12 cellular contexts compared by ENCODE assay signal in the genomic region with DNA sequence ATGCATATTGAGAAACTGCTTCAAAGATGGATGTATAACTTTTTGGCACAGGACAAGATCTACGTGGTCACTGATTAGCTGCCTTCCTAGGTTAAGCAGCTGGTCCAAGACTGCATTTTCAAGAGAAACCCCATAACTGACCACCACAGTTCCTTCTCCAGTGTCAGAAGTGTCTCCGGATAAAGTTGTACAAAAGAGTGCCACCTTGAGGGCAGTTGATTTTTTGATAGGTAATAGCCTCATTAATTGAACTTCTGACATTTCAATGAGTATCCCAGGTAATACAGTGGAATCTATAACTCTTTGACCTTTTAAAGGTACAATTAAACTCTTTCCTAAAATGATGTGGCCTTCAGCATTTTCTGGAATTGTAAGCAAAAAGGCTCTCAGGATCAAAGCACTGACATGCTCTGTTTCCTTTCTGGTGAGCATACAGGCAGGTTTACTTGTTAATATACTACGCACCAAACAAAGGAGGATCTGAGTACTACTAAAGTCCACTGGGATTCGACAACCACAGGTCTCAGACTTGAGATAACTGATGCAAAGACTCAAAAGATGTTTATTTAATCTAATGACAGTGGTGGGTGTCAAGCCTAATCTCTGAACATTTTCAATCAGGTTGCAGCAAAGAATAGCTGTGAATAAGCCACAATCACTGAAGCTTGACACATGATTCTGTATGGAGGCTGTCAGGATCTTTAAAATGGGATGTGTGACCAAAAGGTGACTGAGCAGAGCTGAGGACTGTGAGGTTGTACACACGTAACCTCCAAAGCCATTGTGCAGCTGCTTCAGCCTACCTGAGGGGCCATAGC. TPM values are rescaled to one million over a fixed set of nuclear protein-coding genes. Genes with fewer than 3 reads are reported as not detected.
A peak's percentile ranks its signal among the peaks of the same experiment; 100 is the strongest.
DNase-seq lines count a peak whose midpoint lies in the region; ATAC-seq and TF ChIP-seq lines count a peak whose summit lies in the region.
"Had no signal": no experiment of that assay in that cellular context is flagged by ENCODE, and none has a peak within 500 bp of the region (broad histone marks: within the 10 kb centered on the region; RNA-seq: fewer than 3 reads in every experiment).

No MANE protein-coding gene starts in this region.

- H3K9me3 ChIP-seq in osteoblast (ENCODE audit: low read depth, low read length), result no peaks in the 10 kb centered on the region
- H3K9me3 ChIP-seq: suprapubic skin had no signal

- no peak overlapping the region for H3K27ac Mint-ChIP-seq in stimulated activated memory B cell treated with anti-CD40 and anti-IgM and Interleukin-4, amounts not matched to agents 10 μg/mL and 1 μg/mL and 100 μg/mL, for 72 hours
- H3K27ac Mint-ChIP-seq: memory B cell had no signal

- no peak overlapping the region for H2AFZ ChIP-seq in osteoblast (ENCODE audit: low read length)

- no peaks in the 10 kb centered on the region for H3K4me1 ChIP-seq in osteoblast (ENCODE audit: insufficient read depth, low read length)

- peaks cover 8% of the 10 kb centered on the region for H3K36me3 ChIP-seq in osteoblast (ENCODE audit: insufficient read depth, low read length)

- TF ChIP-seq CTCF in astrocyte of the spinal cord (IDR thresholded peaks at IDR 0.05; ENCODE audit: low read depth, low read length), result peak; percentile 28
- TF ChIP-seq CTCF in osteoblast (IDR thresholded peaks at IDR 0.05; ENCODE audit: extremely low read depth, low read depth, low read length), result peak; percentile 39

- peak; percentile 66 for ATAC-seq in GM18868 (IDR thresholded peaks at IDR 0.05; ENCODE audit: unreplicated experiment)
- peak; percentile 81 for ATAC-seq in HG03354 (IDR thresholded peaks at IDR 0.05; ENCODE audit: poor library complexity, severe bottlenecking, unreplicated experiment)
- ATAC-seq in stimulated activated memory B cell treated with anti-CD40 and anti-IgM and Interleukin-4, amounts not matched to agents 10 μg/mL and 1 μg/mL and 100 μg/mL, for 72 hours, result no peak
- no peak for ATAC-seq in activated CD4-positive, CD25-positive, alpha-beta regulatory T cell treated with anti-CD3 and anti-CD28 coated beads, Interleukin-2, amount 50 U/mL, for 24 hours
- ATAC-seq: esophagus mucosa had no signal

- no peak overlapping the region for H3K4me3 Mint-ChIP-seq in stimulated activated memory B cell treated with anti-CD40 and anti-IgM and Interleukin-4, amounts not matched to agents 10 μg/mL and 1 μg/mL and 100 μg/mL, for 72 hours
- H3K4me3 Mint-ChIP-seq: memory B cell had no signal

- peaks cover 21% of the 10 kb centered on the region for H3K4me1 Mint-ChIP-seq in stimulated activated memory B cell treated with anti-CD40 and anti-IgM and Interleukin-4, amounts not matched to agents 10 μg/mL and 1 μg/mL and 100 μg/mL, for 72 hours

- H3K4me2 ChIP-seq in osteoblast (ENCODE audit: insufficient read depth, low read length), result no peak overlapping the region

- H4K20me1 ChIP-seq in osteoblast (ENCODE audit: insufficient read depth, low read length), result no peaks in the 10 kb centered on the region

- H3K27ac ChIP-seq in osteoblast (ENCODE audit: low read depth, low read length), result no peak overlapping the region
- H3K27ac ChIP-seq: suprapubic skin had no signal

- H3K36me3 Mint-ChIP-seq in stimulated activated memory B cell treated with anti-CD40 and anti-IgM and Interleukin-4, amounts not matched to agents 10 μg/mL and 1 μg/mL and 100 μg/mL, for 72 hours, result peaks cover 11% of the 10 kb centered on the region

- H3K79me2 ChIP-seq in osteoblast (ENCODE audit: insufficient read depth, low read length), result peaks cover 11% of the 10 kb centered on the region

- H3K27me3 Mint-ChIP-seq in stimulated activated memory B cell treated with anti-CD40 and anti-IgM and Interleukin-4, amounts not matched to agents 10 μg/mL and 1 μg/mL and 100 μg/mL, for 72 hours, result no peaks in the 10 kb centered on the region
- H3K27me3 Mint-ChIP-seq: memory B cell had no signal

- H3K9me3 Mint-ChIP-seq in stimulated activated memory B cell treated with anti-CD40 and anti-IgM and Interleukin-4, amounts not matched to agents 10 μg/mL and 1 μg/mL and 100 μg/mL, for 72 hours, result no peaks in the 10 kb centered on the region
- H3K9me3 Mint-ChIP-seq: memory B cell had no signal

- H3K4me3 ChIP-seq in astrocyte of the spinal cord (ENCODE audit: low read depth, low read length) (no peak overlapping the region), osteoblast (ENCODE audit: insufficient read depth, low read length) (no peak overlapping the region)
- H3K4me3 ChIP-seq: suprapubic skin had no signal

- in situ Hi-C loops in astrocyte of the spinal cord (cut with HindIII; ENCODE audit: low sequenced_read_pairs), result no loop called here

- no peaks in the 10 kb centered on the region for H3K27me3 ChIP-seq in osteoblast (ENCODE audit: insufficient read depth, low read length)
- H3K27me3 ChIP-seq: suprapubic skin had no signal

- DNase-seq in astrocyte of the spinal cord (ENCODE audit: low read depth, low spot score), result peak; percentile 14
- DNase-seq in osteoblast (ENCODE audit: insufficient read length, low spot score, missing footprints), result no peak
- DNase-seq in pons (ENCODE audit: low spot score), result no peak
- DNase-seq: activated naive CD4-positive, alpha-beta T cell; stimulated activated CD4-positive, alpha-beta T cell treated with anti-CD3 and anti-CD28 coated beads, Interleukin-15, amount 100 ng/mL, for 24 hours had no signal

RNA-seq across cellular contexts. Expression of gene MKKS, which starts 21.2 kb away (rescaled TPM):
- 7.6 and 8.8 TPM in 2 replicates for total RNA-seq in osteoblast

RNA-seq across cellular contexts. Expression of gene SLX4IP, which starts 22.3 kb away (rescaled TPM):
- 4.0 and 4.7 TPM in 2 replicates for total RNA-seq in osteoblast

Comparison
In these comparisons a context has a peak if more than half of its experiments do, and no peak if none do; other contexts are left out.
1. ATAC-seq: peak in GM18868 (single experiment) and HG03354 (single experiment); none in stimulated activated memory B cell treated with anti-CD40 and anti-IgM and Interleukin-4, amounts not matched to agents 10 μg/mL and 1 μg/mL and 100 μg/mL, for 72 hours (single experiment) and activated CD4-positive, CD25-positive, alpha-beta regulatory T cell treated with anti-CD3 and anti-CD28 coated beads, Interleukin-2, amount 50 U/mL, for 24 hours (0 of 2).